Comparison of ENCODE assay signal across 1 cellular context in the genomic region with DNA sequence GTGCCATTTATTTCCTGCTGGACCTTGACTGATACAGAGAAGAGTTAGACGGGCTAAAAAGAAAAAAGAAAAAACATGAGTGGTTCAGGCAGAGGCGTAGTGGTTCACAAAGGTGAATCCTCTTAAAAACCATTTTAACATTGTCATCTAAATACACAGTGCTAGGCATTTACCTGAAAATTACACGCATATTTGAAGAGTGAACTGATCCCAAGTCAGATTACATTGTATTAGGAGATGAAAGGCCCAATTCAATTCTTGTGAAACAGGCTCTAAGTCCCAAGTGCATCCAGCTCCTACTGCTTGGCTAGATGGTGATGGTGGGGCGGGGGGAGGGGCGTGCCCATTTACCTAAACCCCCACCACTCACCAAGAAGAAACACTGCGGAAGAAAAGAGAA.
A peak's percentile ranks its signal among the peaks of the same experiment; 100 is the strongest.
TF ChIP-seq lines count a peak whose summit lies in the region.

No MANE protein-coding gene starts in this region.

TF ChIP-seq in HepG2, 621 proteins besides CTCF, POLR2A, EP300 and RAD21 (continued from another document and continues in another):
- TF ChIP-seq, protein P1, sequence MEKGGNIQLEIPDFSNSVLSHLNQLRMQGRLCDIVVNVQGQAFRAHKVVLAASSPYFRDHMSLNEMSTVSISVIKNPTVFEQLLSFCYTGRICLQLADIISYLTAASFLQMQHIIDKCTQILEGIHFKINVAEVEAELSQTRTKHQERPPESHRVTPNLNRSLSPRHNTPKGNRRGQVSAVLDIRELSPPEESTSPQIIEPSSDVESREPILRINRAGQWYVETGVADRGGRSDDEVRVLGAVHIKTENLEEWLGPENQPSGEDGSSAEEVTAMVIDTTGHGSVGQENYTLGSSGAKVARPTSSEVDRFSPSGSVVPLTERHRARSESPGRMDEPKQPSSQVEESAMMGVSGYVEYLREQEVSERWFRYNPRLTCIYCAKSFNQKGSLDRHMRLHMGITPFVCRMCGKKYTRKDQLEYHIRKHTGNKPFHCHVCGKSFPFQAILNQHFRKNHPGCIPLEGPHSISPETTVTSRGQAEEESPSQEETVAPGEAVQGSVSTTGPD (CRISPR knock-in tag; IDR thresholded peaks at IDR 0.05) = no peak
- TF ChIP-seq, protein P2, sequence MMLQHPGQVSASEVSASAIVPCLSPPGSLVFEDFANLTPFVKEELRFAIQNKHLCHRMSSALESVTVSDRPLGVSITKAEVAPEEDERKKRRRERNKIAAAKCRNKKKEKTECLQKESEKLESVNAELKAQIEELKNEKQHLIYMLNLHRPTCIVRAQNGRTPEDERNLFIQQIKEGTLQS (CRISPR knock-in tag; IDR thresholded peaks at IDR 0.05) = no peak
- TF ChIP-seq CHD4 (IDR thresholded peaks at IDR 0.05; ENCODE audit: borderline replicate concordance, low read length) (no peak), NCOA2 (CRISPR knock-in tag; IDR thresholded peaks at IDR 0.05) (peak; percentile 83), PAX8 (CRISPR knock-in tag; IDR thresholded peaks at IDR 0.05; ENCODE audit: borderline replicate concordance) (no peak), HMG20A (CRISPR knock-in tag; IDR thresholded peaks at IDR 0.05; ENCODE audit: borderline replicate concordance) (peak; percentile 42; the same call in 1 of the 2 replicates), EHMT2 (IDR thresholded peaks at IDR 0.05; ENCODE audit: borderline replicate concordance, low read depth, low read length) (no peak), TBX2 (CRISPR knock-in tag; IDR thresholded peaks at IDR 0.05; ENCODE audit: borderline replicate concordance) (0 out of 2 replicates have a peak, but pooled peaks have one; percentile 5), ZNF496 (CRISPR knock-in tag; IDR thresholded peaks at IDR 0.05; ENCODE audit: insufficient replicate concordance) (no peak), ZNF10 (CRISPR knock-in tag; IDR thresholded peaks at IDR 0.05; ENCODE audit: borderline replicate concordance, low read depth) (no peak), ZNF629 (CRISPR knock-in tag; conservative IDR thresholded peaks at IDR 0.05) (no peak), AGO1 (IDR thresholded peaks at IDR 0.05; ENCODE audit: low read depth, low read length, poor library complexity, severe bottlenecking) (no peak), NCOA5 (CRISPR knock-in tag; IDR thresholded peaks at IDR 0.05) (no peak), BRCA1 (CRISPR knock-in tag; IDR thresholded peaks at IDR 0.05) (no peak), ZIK1 (CRISPR knock-in tag; IDR thresholded peaks at IDR 0.05; ENCODE audit: borderline replicate concordance, low read depth) (no peak), TCF7 (IDR thresholded peaks at IDR 0.05; ENCODE audit: low read depth) (peak; percentile 80), ZMAT3 (CRISPR knock-in tag; conservative IDR thresholded peaks at IDR 0.05) (no peak), NKX3-1 (CRISPR knock-in tag; IDR thresholded peaks at IDR 0.05) (no peak), MED13 (CRISPR knock-in tag; IDR thresholded peaks at IDR 0.05) (no peak), HOXA3 (CRISPR knock-in tag; IDR thresholded peaks at IDR 0.05) (no peak), MAFK (conservative IDR thresholded peaks at IDR 0.05 in 1 of 2, IDR thresholded peaks at IDR 0.05 in 1 of 2; ENCODE audit: low read length in 2 of 2) (0 out of 4 replicates have a peak, but pooled peaks of 1 of the 2 experiments have one; percentile 30), TCF7L2 (IDR thresholded peaks at IDR 0.05; ENCODE audit: low read depth, low read length) (peak; percentile 76), NFE2 (CRISPR knock-in tag; IDR thresholded peaks at IDR 0.05) (peak; percentile 86), CBFB (CRISPR knock-in tag; IDR thresholded peaks at IDR 0.05) (no peak), NAIF1 (CRISPR knock-in tag; IDR thresholded peaks at IDR 0.05; ENCODE audit: borderline replicate concordance) (no peak), KAT8 (CRISPR knock-in tag; IDR thresholded peaks at IDR 0.05) (no peak), ZSCAN25 (CRISPR knock-in tag; IDR thresholded peaks at IDR 0.05) (no peak), NBN (conservative IDR thresholded peaks at IDR 0.05) (no peak), ZNF354B (CRISPR knock-in tag; IDR thresholded peaks at IDR 0.05) (no peak), PRPF4 (IDR thresholded peaks at IDR 0.05; ENCODE audit: low read depth, low read length, poor library complexity, severe bottlenecking) (no peak), RAD51 (IDR thresholded peaks at IDR 0.05; ENCODE audit: borderline replicate concordance) (no peak), U2AF2 (IDR thresholded peaks at IDR 0.05; ENCODE audit: low read depth, low read length) (no peak), FOSL2 (CRISPR knock-in tag; IDR thresholded peaks at IDR 0.05) (0 out of 2 replicates have a peak, but pooled peaks have one; percentile 28), SOX6 (IDR thresholded peaks at IDR 0.05) (no peak), SOX6 (CRISPR knock-in tag; IDR thresholded peaks at IDR 0.05) (peak; percentile 85), ZNF251 (CRISPR knock-in tag; IDR thresholded peaks at IDR 0.05) (no peak), ZNF3 (CRISPR knock-in tag; IDR thresholded peaks at IDR 0.05) (no peak)
- TF ChIP-seq, protein P3, sequence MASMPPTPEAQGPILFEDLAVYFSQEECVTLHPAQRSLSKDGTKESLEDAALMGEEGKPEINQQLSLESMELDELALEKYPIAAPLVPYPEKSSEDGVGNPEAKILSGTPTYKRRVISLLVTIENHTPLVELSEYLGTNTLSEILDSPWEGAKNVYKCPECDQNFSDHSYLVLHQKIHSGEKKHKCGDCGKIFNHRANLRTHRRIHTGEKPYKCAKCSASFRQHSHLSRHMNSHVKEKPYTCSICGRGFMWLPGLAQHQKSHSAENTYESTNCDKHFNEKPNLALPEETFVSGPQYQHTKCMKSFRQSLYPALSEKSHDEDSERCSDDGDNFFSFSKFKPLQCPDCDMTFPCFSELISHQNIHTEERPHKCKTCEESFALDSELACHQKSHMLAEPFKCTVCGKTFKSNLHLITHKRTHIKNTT (CRISPR knock-in tag; IDR thresholded peaks at IDR 0.05) = no peak
- TF ChIP-seq, protein P4, sequence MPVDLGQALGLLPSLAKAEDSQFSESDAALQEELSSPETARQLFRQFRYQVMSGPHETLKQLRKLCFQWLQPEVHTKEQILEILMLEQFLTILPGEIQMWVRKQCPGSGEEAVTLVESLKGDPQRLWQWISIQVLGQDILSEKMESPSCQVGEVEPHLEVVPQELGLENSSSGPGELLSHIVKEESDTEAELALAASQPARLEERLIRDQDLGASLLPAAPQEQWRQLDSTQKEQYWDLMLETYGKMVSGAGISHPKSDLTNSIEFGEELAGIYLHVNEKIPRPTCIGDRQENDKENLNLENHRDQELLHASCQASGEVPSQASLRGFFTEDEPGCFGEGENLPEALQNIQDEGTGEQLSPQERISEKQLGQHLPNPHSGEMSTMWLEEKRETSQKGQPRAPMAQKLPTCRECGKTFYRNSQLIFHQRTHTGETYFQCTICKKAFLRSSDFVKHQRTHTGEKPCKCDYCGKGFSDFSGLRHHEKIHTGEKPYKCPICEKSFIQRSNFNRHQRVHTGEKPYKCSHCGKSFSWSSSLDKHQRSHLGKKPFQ (CRISPR knock-in tag; IDR thresholded peaks at IDR 0.05; ENCODE audit: insufficient replicate concordance) = no peak
- TF ChIP-seq, protein P5, sequence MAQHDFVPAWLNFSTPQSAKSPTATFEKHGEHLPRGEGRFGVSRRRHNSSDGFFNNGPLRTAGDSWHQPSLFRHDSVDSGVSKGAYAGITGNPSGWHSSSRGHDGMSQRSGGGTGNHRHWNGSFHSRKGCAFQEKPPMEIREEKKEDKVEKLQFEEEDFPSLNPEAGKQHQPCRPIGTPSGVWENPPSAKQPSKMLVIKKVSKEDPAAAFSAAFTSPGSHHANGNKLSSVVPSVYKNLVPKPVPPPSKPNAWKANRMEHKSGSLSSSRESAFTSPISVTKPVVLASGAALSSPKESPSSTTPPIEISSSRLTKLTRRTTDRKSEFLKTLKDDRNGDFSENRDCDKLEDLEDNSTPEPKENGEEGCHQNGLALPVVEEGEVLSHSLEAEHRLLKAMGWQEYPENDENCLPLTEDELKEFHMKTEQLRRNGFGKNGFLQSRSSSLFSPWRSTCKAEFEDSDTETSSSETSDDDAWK (CRISPR knock-in tag; IDR thresholded peaks at IDR 0.05) = no peak
- TF ChIP-seq, protein P6, sequence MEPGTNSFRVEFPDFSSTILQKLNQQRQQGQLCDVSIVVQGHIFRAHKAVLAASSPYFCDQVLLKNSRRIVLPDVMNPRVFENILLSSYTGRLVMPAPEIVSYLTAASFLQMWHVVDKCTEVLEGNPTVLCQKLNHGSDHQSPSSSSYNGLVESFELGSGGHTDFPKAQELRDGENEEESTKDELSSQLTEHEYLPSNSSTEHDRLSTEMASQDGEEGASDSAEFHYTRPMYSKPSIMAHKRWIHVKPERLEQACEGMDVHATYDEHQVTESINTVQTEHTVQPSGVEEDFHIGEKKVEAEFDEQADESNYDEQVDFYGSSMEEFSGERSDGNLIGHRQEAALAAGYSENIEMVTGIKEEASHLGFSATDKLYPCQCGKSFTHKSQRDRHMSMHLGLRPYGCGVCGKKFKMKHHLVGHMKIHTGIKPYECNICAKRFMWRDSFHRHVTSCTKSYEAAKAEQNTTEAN (CRISPR knock-in tag; conservative IDR thresholded peaks at IDR 0.05) = 0 out of 2 replicates have a peak, but pooled peaks have one; percentile 31
- TF ChIP-seq, protein P7, sequence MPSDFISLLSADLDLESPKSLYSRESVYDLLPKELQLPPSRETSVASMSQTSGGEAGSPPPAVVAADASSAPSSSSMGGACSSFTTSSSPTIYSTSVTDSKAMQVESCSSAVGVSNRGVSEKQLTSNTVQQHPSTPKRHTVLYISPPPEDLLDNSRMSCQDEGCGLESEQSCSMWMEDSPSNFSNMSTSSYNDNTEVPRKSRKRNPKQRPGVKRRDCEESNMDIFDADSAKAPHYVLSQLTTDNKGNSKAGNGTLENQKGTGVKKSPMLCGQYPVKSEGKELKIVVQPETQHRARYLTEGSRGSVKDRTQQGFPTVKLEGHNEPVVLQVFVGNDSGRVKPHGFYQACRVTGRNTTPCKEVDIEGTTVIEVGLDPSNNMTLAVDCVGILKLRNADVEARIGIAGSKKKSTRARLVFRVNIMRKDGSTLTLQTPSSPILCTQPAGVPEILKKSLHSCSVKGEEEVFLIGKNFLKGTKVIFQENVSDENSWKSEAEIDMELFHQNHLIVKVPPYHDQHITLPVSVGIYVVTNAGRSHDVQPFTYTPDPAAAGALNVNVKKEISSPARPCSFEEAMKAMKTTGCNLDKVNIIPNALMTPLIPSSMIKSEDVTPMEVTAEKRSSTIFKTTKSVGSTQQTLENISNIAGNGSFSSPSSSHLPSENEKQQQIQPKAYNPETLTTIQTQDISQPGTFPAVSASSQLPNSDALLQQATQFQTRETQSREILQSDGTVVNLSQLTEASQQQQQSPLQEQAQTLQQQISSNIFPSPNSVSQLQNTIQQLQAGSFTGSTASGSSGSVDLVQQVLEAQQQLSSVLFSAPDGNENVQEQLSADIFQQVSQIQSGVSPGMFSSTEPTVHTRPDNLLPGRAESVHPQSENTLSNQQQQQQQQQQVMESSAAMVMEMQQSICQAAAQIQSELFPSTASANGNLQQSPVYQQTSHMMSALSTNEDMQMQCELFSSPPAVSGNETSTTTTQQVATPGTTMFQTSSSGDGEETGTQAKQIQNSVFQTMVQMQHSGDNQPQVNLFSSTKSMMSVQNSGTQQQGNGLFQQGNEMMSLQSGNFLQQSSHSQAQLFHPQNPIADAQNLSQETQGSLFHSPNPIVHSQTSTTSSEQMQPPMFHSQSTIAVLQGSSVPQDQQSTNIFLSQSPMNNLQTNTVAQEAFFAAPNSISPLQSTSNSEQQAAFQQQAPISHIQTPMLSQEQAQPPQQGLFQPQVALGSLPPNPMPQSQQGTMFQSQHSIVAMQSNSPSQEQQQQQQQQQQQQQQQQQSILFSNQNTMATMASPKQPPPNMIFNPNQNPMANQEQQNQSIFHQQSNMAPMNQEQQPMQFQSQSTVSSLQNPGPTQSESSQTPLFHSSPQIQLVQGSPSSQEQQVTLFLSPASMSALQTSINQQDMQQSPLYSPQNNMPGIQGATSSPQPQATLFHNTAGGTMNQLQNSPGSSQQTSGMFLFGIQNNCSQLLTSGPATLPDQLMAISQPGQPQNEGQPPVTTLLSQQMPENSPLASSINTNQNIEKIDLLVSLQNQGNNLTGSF (CRISPR knock-in tag; IDR thresholded peaks at IDR 0.05) = no peak
- TF ChIP-seq, protein P8, sequence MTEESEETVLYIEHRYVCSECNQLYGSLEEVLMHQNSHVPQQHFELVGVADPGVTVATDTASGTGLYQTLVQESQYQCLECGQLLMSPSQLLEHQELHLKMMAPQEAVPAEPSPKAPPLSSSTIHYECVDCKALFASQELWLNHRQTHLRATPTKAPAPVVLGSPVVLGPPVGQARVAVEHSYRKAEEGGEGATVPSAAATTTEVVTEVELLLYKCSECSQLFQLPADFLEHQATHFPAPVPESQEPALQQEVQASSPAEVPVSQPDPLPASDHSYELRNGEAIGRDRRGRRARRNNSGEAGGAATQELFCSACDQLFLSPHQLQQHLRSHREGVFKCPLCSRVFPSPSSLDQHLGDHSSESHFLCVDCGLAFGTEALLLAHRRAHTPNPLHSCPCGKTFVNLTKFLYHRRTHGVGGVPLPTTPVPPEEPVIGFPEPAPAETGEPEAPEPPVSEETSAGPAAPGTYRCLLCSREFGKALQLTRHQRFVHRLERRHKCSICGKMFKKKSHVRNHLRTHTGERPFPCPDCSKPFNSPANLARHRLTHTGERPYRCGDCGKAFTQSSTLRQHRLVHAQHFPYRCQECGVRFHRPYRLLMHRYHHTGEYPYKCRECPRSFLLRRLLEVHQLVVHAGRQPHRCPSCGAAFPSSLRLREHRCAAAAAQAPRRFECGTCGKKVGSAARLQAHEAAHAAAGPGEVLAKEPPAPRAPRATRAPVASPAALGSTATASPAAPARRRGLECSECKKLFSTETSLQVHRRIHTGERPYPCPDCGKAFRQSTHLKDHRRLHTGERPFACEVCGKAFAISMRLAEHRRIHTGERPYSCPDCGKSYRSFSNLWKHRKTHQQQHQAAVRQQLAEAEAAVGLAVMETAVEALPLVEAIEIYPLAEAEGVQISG (CRISPR knock-in tag; IDR thresholded peaks at IDR 0.05) = no peak
- TF ChIP-seq, protein P9, sequence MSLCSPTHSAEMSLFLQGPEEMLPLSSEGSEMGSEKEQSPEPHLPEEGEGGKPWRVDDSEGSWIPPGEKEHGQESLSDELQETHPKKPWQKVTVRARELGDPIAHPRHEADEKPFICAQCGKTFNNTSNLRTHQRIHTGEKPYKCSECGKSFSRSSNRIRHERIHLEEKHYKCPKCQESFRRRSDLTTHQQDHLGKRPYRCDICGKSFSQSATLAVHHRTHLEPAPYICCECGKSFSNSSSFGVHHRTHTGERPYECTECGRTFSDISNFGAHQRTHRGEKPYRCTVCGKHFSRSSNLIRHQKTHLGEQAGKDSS (CRISPR knock-in tag; IDR thresholded peaks at IDR 0.05; ENCODE audit: borderline replicate concordance, low read depth) = no peak
- TF ChIP-seq, protein P10, sequence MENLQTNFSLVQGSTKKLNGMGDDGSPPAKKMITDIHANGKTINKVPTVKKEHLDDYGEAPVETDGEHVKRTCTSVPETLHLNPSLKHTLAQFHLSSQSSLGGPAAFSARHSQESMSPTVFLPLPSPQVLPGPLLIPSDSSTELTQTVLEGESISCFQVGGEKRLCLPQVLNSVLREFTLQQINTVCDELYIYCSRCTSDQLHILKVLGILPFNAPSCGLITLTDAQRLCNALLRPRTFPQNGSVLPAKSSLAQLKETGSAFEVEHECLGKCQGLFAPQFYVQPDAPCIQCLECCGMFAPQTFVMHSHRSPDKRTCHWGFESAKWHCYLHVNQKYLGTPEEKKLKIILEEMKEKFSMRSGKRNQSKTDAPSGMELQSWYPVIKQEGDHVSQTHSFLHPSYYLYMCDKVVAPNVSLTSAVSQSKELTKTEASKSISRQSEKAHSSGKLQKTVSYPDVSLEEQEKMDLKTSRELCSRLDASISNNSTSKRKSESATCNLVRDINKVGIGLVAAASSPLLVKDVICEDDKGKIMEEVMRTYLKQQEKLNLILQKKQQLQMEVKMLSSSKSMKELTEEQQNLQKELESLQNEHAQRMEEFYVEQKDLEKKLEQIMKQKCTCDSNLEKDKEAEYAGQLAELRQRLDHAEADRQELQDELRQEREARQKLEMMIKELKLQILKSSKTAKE (CRISPR knock-in tag; IDR thresholded peaks at IDR 0.05; ENCODE audit: borderline replicate concordance) = no peak
